Comparison of ENCODE assay signal across 18 cellular contexts in the genomic region with DNA sequence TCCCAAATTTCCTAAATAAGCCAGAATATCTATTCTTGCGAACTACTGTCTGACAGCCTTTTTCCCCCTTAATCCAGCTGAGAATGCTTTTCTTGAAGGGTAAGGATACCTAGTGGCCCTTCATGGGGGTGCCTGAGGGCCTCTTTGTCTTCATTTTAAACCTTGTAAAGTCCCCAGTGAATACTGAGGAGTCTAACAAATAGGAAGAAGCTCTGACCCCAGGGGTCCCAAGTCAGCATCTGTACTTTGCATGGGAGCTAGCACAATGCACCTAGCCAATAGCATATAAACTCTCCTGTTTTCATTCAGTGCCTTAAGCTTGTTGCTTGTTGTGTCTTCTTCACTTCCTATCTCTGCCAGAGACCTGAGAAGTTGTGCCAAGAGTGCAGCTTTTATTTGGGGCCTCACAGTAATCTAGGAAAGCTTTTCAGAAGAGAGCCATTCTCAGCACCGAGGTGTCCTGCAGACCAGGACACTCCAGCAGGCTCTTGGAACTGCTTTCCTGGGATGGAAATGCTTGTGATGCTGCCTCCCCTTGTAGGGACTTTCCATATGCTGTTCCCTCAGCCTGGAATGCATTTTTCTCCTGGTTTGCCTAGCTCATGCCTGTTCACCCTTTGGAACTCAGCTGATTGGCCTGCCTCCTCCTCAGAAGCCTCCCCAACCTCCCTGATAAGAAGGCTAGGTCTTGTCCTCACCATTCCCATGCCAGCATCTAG. TPM values are rescaled to one million over a fixed set of nuclear protein-coding genes. Genes with fewer than 3 reads are reported as not detected.
A peak's percentile ranks its signal among the peaks of the same experiment; 100 is the strongest.
DNase-seq lines count a peak whose midpoint lies in the region; ATAC-seq and TF ChIP-seq lines count a peak whose summit lies in the region.
"Had no signal": no experiment of that assay in that cellular context is flagged by ENCODE, and none has a peak within 500 bp of the region (broad histone marks: within the 10 kb centered on the region; RNA-seq: fewer than 3 reads in every experiment).

No MANE protein-coding gene starts in this region.

- peaks cover 11 to 13% of the 10 kb centered on the region in 2 experiments for H3K36me3 ChIP-seq in mesenchymal stem cell (ENCODE audit: control insufficient read depth in 1 of 2, insufficient read depth in 2 of 2, low read depth in 1 of 2, low read length in 2 of 2)

- H3K4me3 ChIP-seq in mesenchymal stem cell (ENCODE audit: insufficient read depth in 1 of 2, low read depth in 1 of 2, low read length in 2 of 2), result no peak overlapping the region

- no peak overlapping the region for H2AFZ ChIP-seq in mesenchymal stem cell (ENCODE audit: low read depth, low read length)

- H3K4me1 ChIP-seq in mesenchymal stem cell (ENCODE audit: control insufficient read depth, insufficient read depth, low read depth, low read length), result peaks cover 11% of the 10 kb centered on the region

- no peak for ATAC-seq in GM18867 (IDR thresholded peaks at IDR 0.05; ENCODE audit: unreplicated experiment)
- ATAC-seq: SK-N-SH treated with all-trans-retinoic acid at 6 μM for 48 hours had no signal

- no peak overlapping the region for H2BK12ac ChIP-seq in mesenchymal stem cell (ENCODE audit: low read length in 2 of 2)

- TF ChIP-seq CTCF in RWPE1 (conservative IDR thresholded peaks at IDR 0.05; ENCODE audit: low read depth) (no peak), GM10248 (IDR thresholded peaks at IDR 0.05; ENCODE audit: control extremely low read depth, extremely low read depth, low read depth, missing control alignments) (no peak)

- no peak overlapping the region for H3K14ac ChIP-seq in mesenchymal stem cell (ENCODE audit: low read length in 2 of 2)

- H3K27me3 ChIP-seq in mesenchymal stem cell (ENCODE audit: control insufficient read depth in 1 of 2, insufficient read depth in 1 of 2, low read length in 2 of 2), result no peaks in the 10 kb centered on the region

- peak overlapping the region; percentile 76 for H3K27ac ChIP-seq in RWPE1
- H3K27ac ChIP-seq in mesenchymal stem cell (ENCODE audit: low read length, poor library complexity, severe bottlenecking), result no peak overlapping the region
- H3K27ac ChIP-seq: C4-2B had no signal

- CTCF ChIA-PET in RWPE1 (lab: Yijun Ruan, JAX) (interaction anchor here (0.6 to 0.8 kb wide), 4 partner anchors 12 to 1710 kb away, joined by 3 to 7 read pairs (median 4); no protein-coding TSS in a partner anchor), GM10248 (lab: Yijun Ruan, JAX) (interaction anchor here (0.7 to 4.7 kb wide), 3 partner anchors 15 to 29 kb away, joined by 3 to 29 read pairs (median 9); no protein-coding TSS in a partner anchor)

- H3K9me3 ChIP-seq in mesenchymal stem cell (ENCODE audit: control insufficient read depth, low read length), result no peaks in the 10 kb centered on the region

- no peak overlapping the region for H3K4ac ChIP-seq in mesenchymal stem cell (ENCODE audit: low read depth in 1 of 2, low read length in 2 of 2)

- H2BK15ac ChIP-seq in mesenchymal stem cell (ENCODE audit: low read depth, poor library complexity, severe bottlenecking), result no peak overlapping the region

- H4K8ac ChIP-seq in mesenchymal stem cell (ENCODE audit: low read length), result no peak overlapping the region

- no peak overlapping the region for H3K18ac ChIP-seq in mesenchymal stem cell (ENCODE audit: low read depth in 1 of 2, low read length in 2 of 2)

- no peak overlapping the region for H3K23ac ChIP-seq in mesenchymal stem cell (ENCODE audit: low read length in 2 of 2)

- peak overlapping the region; percentile 69 for H4K91ac ChIP-seq in mesenchymal stem cell (ENCODE audit: low read length)

- H3K4me2 ChIP-seq in mesenchymal stem cell (ENCODE audit: low read length, poor library complexity, severe bottlenecking), result no peak overlapping the region

- no peak overlapping the region for H3K9ac ChIP-seq in mesenchymal stem cell (ENCODE audit: low read length)

- DNase-seq in AG20443 (ENCODE audit: low spot score), result peak; percentile 19
- peak; percentile 25 for DNase-seq in EH (ENCODE audit: low read depth)
- no peak for DNase-seq in RWPE1 (ENCODE audit: low spot score)
- peak; percentile 9 for DNase-seq in mesenchymal stem cell
- no peak for DNase-seq in GM10248 (ENCODE audit: extremely low spot score)
- no peak for DNase-seq in activated T-cell treated with anti-CD3 and anti-CD28 coated beads, Interleukin-2, amount 50 U/mL, for 1 hour
- DNase-seq in NCI-H2196 treated with DMSO at 0.1 percent for 48 hours (lab: John Stamatoyannopoulos, UW; ENCODE audit: unreplicated experiment), result no peak
- DNase-seq: Kasumi-1, MM.1S, NCI-H1105, NCI-H1694 treated with DMSO at 0.1 percent for 48 hours, NCI-H2107, NCI-H446, NCI-H69, SHP77 treated with DMSO at 0.1 percent for 48 hours had no signal

- POLR2A ChIA-PET in RWPE1 (lab: Yijun Ruan, JAX; ENCODE audit: low non-redundant PET) (no interaction called here), GM10248 (lab: Yijun Ruan, JAX) (no interaction called here)

- H2BK120ac ChIP-seq in mesenchymal stem cell (ENCODE audit: low read depth, low read length), result no peak overlapping the region

- no peak overlapping the region for H2AK5ac ChIP-seq in mesenchymal stem cell (ENCODE audit: low read length, severe bottlenecking)

- WGBS in mesenchymal stem cell, result 98% methylated on average over 1 of the region's 2 CpGs

- H3K79me1 ChIP-seq in mesenchymal stem cell (replicated peaks; ENCODE audit: low read length, poor library complexity, severe bottlenecking), result peaks cover 38% of the 10 kb centered on the region

- H2BK5ac ChIP-seq in mesenchymal stem cell (ENCODE audit: low read depth, low read length, poor library complexity, severe bottlenecking), result no peak overlapping the region

RNA-seq across cellular contexts. Expression of a gene that starts 37.2 kb away (rescaled TPM):
- 9.0 TPM for polyA plus RNA-seq in mesenchymal stem cell (2013, experiment 1 of 2)
- 10.0 TPM for polyA plus RNA-seq in mesenchymal stem cell (2013, experiment 2 of 2)

Comparison
In these comparisons a context has a peak if more than half of its experiments do, and no peak if none do; other contexts are left out.
1. DNase-seq: peak in AG20443 (single experiment), EH (single experiment) and mesenchymal stem cell (single experiment); none in RWPE1 (single experiment), GM10248 (single experiment), activated T-cell treated with anti-CD3 and anti-CD28 coated beads, Interleukin-2, amount 50 U/mL, for 1 hour (single experiment) and NCI-H2196 treated with DMSO at 0.1 percent for 48 hours (single experiment).